In the genomic region with DNA sequence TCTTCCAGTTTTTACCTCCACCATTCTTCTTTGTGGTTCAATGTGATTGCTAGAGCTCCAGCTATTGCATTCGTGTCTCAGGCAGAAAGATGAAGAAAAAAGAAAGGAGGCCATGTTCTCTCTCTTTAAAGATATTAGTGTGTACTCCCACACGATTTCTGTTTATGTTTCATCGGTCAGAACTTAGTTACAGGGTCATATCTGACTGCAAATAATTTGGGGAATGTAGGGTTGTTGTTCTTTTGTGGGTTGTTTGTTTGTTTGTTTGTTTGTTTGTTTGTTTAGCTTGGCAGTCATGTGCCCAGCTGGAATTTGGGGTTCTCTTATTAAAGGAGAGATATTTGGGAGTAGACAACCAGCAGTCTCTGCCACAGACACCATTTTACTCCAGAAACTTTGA, we compare ENCODE assay signal across 1 cellular context.
TF ChIP-seq lines count a peak whose summit lies in the region.

No MANE protein-coding gene starts in this region.

TF ChIP-seq in K562, 482 proteins besides CTCF, POLR2A, EP300 and RAD21 (continued from another document):
- TF ChIP-seq MTA1 (IDR thresholded peaks at IDR 0.05; ENCODE audit: borderline replicate concordance) (no peak), NRF1 (conservative IDR thresholded peaks at IDR 0.05 in 1 of 2, IDR thresholded peaks at IDR 0.05 in 1 of 2) (no peak), FOXA3 (CRISPR knock-in tag; conservative IDR thresholded peaks at IDR 0.05 in 1 of 2, IDR thresholded peaks at IDR 0.05 in 1 of 2) (peak in 1 of 2 experiments; percentile 10; a peak in 1 of 4 replicates), GATAD2B (IDR thresholded peaks at IDR 0.05; ENCODE audit: borderline replicate concordance) (no peak), RBM25 (IDR thresholded peaks at IDR 0.05; ENCODE audit: low read depth, low read length, severe bottlenecking) (peak; percentile 18), ZNF589 (CRISPR knock-in tag; IDR thresholded peaks at IDR 0.05; ENCODE audit: low read depth) (0 out of 2 replicates have a peak, but pooled peaks have one; percentile 4), PPARD (CRISPR knock-in tag; IDR thresholded peaks at IDR 0.05) (0 out of 2 replicates have a peak, but pooled peaks have one; percentile 8), SMAD3 (CRISPR knock-in tag; conservative IDR thresholded peaks at IDR 0.05) (peak; percentile 52; the same call in 1 of the 2 replicates), FOXJ2 (tag; IDR thresholded peaks at IDR 0.05) (peak; percentile 19; the same call in 1 of the 2 replicates)
- TF ChIP-seq, protein P1, sequence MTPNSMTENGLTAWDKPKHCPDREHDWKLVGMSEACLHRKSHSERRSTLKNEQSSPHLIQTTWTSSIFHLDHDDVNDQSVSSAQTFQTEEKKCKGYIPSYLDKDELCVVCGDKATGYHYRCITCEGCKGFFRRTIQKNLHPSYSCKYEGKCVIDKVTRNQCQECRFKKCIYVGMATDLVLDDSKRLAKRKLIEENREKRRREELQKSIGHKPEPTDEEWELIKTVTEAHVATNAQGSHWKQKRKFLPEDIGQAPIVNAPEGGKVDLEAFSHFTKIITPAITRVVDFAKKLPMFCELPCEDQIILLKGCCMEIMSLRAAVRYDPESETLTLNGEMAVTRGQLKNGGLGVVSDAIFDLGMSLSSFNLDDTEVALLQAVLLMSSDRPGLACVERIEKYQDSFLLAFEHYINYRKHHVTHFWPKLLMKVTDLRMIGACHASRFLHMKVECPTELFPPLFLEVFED (CRISPR knock-in tag; conservative IDR thresholded peaks at IDR 0.05), result 0 out of 2 replicates have a peak, but pooled peaks have one; percentile 15
- TF ChIP-seq, protein P2, sequence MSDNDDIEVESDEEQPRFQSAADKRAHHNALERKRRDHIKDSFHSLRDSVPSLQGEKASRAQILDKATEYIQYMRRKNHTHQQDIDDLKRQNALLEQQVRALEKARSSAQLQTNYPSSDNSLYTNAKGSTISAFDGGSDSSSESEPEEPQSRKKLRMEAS (CRISPR knock-in tag; IDR thresholded peaks at IDR 0.05), result no peak
- TF ChIP-seq, protein P3, sequence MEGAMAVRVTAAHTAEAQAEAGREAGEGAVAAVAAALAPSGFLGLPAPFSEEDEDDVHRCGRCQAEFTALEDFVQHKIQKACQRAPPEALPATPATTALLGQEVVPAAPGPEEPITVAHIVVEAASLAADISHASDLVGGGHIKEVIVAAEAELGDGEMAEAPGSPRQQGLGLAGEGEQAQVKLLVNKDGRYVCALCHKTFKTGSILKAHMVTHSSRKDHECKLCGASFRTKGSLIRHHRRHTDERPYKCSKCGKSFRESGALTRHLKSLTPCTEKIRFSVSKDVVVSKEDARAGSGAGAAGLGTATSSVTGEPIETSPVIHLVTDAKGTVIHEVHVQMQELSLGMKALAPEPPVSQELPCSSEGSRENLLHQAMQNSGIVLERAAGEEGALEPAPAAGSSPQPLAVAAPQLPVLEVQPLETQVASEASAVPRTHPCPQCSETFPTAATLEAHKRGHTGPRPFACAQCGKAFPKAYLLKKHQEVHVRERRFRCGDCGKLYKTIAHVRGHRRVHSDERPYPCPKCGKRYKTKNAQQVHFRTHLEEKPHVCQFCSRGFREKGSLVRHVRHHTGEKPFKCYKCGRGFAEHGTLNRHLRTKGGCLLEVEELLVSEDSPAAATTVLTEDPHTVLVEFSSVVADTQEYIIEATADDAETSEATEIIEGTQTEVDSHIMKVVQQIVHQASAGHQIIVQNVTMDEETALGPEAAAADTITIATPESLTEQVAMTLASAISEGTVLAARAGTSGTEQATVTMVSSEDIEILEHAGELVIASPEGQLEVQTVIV (CRISPR knock-in tag; IDR thresholded peaks at IDR 0.05; ENCODE audit: borderline replicate concordance), result peak; percentile 73; the same call in 1 of the 2 replicates
- TF ChIP-seq, protein P4, sequence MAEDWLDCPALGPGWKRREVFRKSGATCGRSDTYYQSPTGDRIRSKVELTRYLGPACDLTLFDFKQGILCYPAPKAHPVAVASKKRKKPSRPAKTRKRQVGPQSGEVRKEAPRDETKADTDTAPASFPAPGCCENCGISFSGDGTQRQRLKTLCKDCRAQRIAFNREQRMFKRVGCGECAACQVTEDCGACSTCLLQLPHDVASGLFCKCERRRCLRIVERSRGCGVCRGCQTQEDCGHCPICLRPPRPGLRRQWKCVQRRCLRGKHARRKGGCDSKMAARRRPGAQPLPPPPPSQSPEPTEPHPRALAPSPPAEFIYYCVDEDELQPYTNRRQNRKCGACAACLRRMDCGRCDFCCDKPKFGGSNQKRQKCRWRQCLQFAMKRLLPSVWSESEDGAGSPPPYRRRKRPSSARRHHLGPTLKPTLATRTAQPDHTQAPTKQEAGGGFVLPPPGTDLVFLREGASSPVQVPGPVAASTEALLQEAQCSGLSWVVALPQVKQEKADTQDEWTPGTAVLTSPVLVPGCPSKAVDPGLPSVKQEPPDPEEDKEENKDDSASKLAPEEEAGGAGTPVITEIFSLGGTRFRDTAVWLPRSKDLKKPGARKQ (CRISPR knock-in tag; IDR thresholded peaks at IDR 0.05), result 0 out of 2 replicates have a peak, but pooled peaks have one; percentile 26
- TF ChIP-seq, protein P5, sequence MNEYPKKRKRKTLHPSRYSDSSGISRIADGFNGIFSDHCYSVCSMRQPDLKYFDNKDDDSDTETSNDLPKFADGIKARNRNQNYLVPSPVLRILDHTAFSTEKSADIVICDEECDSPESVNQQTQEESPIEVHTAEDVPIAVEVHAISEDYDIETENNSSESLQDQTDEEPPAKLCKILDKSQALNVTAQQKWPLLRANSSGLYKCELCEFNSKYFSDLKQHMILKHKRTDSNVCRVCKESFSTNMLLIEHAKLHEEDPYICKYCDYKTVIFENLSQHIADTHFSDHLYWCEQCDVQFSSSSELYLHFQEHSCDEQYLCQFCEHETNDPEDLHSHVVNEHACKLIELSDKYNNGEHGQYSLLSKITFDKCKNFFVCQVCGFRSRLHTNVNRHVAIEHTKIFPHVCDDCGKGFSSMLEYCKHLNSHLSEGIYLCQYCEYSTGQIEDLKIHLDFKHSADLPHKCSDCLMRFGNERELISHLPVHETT (CRISPR knock-in tag; conservative IDR thresholded peaks at IDR 0.05 in 1 of 2, IDR thresholded peaks at IDR 0.05 in 1 of 2), result 0 out of 4 replicates have a peak, but pooled peaks of 1 of the 2 experiments have one; percentile 13
TF ChIP-seq in K562: peak in this region for 12.
